In the genomic region with DNA sequence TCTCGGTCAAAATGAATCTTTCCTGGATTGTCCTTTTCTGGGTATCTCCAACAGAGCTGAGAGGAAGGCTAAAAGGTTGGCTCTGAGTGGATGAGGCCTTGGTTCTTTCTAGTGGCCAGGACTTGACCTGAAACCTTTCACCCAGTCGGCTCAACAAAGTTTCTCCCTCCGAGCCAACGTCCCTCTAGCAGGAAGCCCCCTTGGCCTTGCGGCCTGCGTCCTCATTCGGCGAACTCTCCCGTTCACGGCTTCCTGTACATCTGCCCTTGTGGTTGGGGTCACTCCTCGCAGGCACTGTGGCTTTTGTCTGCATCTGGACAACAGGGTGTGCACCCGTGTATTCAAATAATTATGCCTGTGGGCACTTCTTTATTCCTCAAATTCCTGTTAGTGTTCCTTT, we compare ENCODE assay signal across 33 cellular contexts. TPM values are rescaled to one million over a fixed set of nuclear protein-coding genes. Genes with fewer than 3 reads are reported as not detected.
DNase-seq lines count a peak whose midpoint lies in the region; ATAC-seq and TF ChIP-seq lines count a peak whose summit lies in the region.
"Had no signal": no experiment of that assay in that cellular context is flagged by ENCODE, and none has a peak within 500 bp of the region (broad histone marks: within the 10 kb centered on the region; RNA-seq: fewer than 3 reads in every experiment).

No MANE protein-coding gene starts in this region.

- H3K27me3 ChIP-seq in H7 (ENCODE audit: control insufficient read depth, insufficient read depth, low read length) (peaks cover 99% of the 10 kb centered on the region), neural progenitor cell (peaks cover 100% of the 10 kb centered on the region)

- no peaks in the 10 kb centered on the region for H3K9me3 ChIP-seq in neural progenitor cell (ENCODE audit: low read depth)
- H3K9me3 ChIP-seq: Peyer's patch, upper lobe of left lung had no signal

- peak overlapping the region in 1 of 5 experiments; percentile 28 for H3K27ac Mint-ChIP-seq in brain
- H3K27ac Mint-ChIP-seq in neural progenitor cell, result no peak overlapping the region
- H3K27ac Mint-ChIP-seq: activated CD4-positive, alpha-beta T cell treated with anti-CD3 and anti-CD28 coated beads, Interleukin-2, amount 10 ng/mL, durations not matched to agents 7 days and 5 days; stimulated activated memory B cell treated with anti-CD40 and anti-IgM and Interleukin-4, amounts not matched to agents 10 μg/mL and 1 μg/mL and 100 μg/mL, for 72 hours had no signal

- H3K36me3 ChIP-seq in H7 (replicated peaks; ENCODE audit: control insufficient read depth, insufficient read depth, low read length) (no peaks in the 10 kb centered on the region), neural progenitor cell (no peaks in the 10 kb centered on the region)
- H3K36me3 ChIP-seq: Peyer's patch, upper lobe of left lung had no signal

- no peak overlapping the region for H3K9ac ChIP-seq in neural progenitor cell
- H3K9ac ChIP-seq: KMS-11 had no signal

- no peak for ATAC-seq in HG03025 (IDR thresholded peaks at IDR 0.05; ENCODE audit: low FRiP score, unreplicated experiment)
- no peak for ATAC-seq in GM21447 (IDR thresholded peaks at IDR 0.05; ENCODE audit: unreplicated experiment)
- ATAC-seq: activated T-cell treated with anti-CD3 and anti-CD28 coated beads, Interleukin-2, amount 50 U/mL, for 4 hours; left cardiac atrium; naive thymus-derived CD8-positive, alpha-beta T cell; stimulated activated memory B cell treated with anti-CD40 and anti-IgM and Interleukin-4, amounts not matched to agents 10 μg/mL and 1 μg/mL and 100 μg/mL, for 72 hours had no signal

- H4K20me1 ChIP-seq in neural progenitor cell (ENCODE audit: low read depth), result peaks cover 81% of the 10 kb centered on the region

- no peak overlapping the region for H2AFZ ChIP-seq in neural progenitor cell (replicated peaks)

- peaks cover 90% of the 10 kb centered on the region for H3K27me3 Mint-ChIP-seq in brain
- peaks cover 82% of the 10 kb centered on the region for H3K27me3 Mint-ChIP-seq in neural progenitor cell (ENCODE audit: insufficient read depth, low read depth)

- peaks cover 75% of the 10 kb centered on the region for H3F3A ChIP-seq in neural progenitor cell (ENCODE audit: low read depth)

- H3K4me1 ChIP-seq in neural progenitor cell, result peaks cover 74% of the 10 kb centered on the region

- H3K27ac ChIP-seq in neural progenitor cell, result no peak overlapping the region
- H3K27ac ChIP-seq: KMS-11, Peyer's patch, skin epidermis, upper lobe of left lung, WERI-Rb-1 had no signal

- H3K4me3 Mint-ChIP-seq in brain (peak overlapping the region in 3 of 5 experiments; percentile 3 to 26 (median 8)), neural progenitor cell (peak overlapping the region; percentile 7)
- H3K4me3 Mint-ChIP-seq: activated CD4-positive, alpha-beta T cell treated with anti-CD3 and anti-CD28 coated beads, Interleukin-2, amount 10 ng/mL, durations not matched to agents 7 days and 5 days; activated T-cell treated with anti-CD3 and anti-CD28 coated beads, Interleukin-2, amount 50 U/mL, for 4 hours; stimulated activated memory B cell treated with anti-CD40 and anti-IgM and Interleukin-4, amounts not matched to agents 10 μg/mL and 1 μg/mL and 100 μg/mL, for 72 hours had no signal

- peaks cover 52% of the 10 kb centered on the region for H3K4me1 Mint-ChIP-seq in brain
- peaks cover 44% of the 10 kb centered on the region for H3K4me1 Mint-ChIP-seq in neural progenitor cell

- no peak overlapping the region for H3K4me3 ChIP-seq in H7 (ENCODE audit: insufficient read depth, low read depth, low read length)
- H3K4me3 ChIP-seq in neural progenitor cell, result peak overlapping the region; percentile 96
- H3K4me3 ChIP-seq: Peyer's patch, skin epidermis, upper lobe of left lung had no signal

- peak overlapping the region; percentile 99 for H3K4me2 ChIP-seq in neural progenitor cell
- H3K4me2 ChIP-seq: KMS-11 had no signal

- peak; percentile 57 for DNase-seq in GF-D8 (lab: John Stamatoyannopoulos, UW)
- DNase-seq in H7, result peak; percentile 51
- peak; percentile 48 for DNase-seq in neural progenitor cell (ENCODE audit: low spot score)
- no peak for DNase-seq in NCI-H1436 (lab: John Stamatoyannopoulos, UW)
- no peak for DNase-seq in NCI-H510A treated with DMSO at 0.1 percent for 48 hours (lab: John Stamatoyannopoulos, UW)
- DNase-seq: activated CD4-positive, alpha-beta T cell treated with anti-CD3 and anti-CD28 coated beads, Interleukin-2, amount 10 ng/mL, durations not matched to agents 7 days and 5 days; activated gamma-delta T cell treated with Interleukin-2 at 50 U/mL for 16 hours; activated T-cell treated with anti-CD3 and anti-CD28 coated beads, Interleukin-2, amount 50 U/mL, for 4 hours; EL; left cardiac atrium; MM.1S; naive thymus-derived CD8-positive, alpha-beta T cell; NCI-H1417 treated with DMSO at 0.1 percent for 48 hours; NCI-H2081 treated with DMSO at 0.1 percent for 48 hours; NCI-H2227 treated with DMSO at 0.1 percent for 48 hours; NCI-H82; Peyer's patch; substantia nigra; upper lobe of left lung; WERI-Rb-1 had no signal

- peaks cover 99% of the 10 kb centered on the region for H3K79me2 ChIP-seq in neural progenitor cell (ENCODE audit: low read depth)

- H3K9me3 Mint-ChIP-seq in brain (peaks cover 0 to 8% (median 0%) of the 10 kb centered on the region in 5 experiments), neural progenitor cell (peaks cover 8% of the 10 kb centered on the region)
- H3K9me3 Mint-ChIP-seq: activated CD4-positive, alpha-beta T cell treated with anti-CD3 and anti-CD28 coated beads, Interleukin-2, amount 10 ng/mL, durations not matched to agents 7 days and 5 days; activated T-cell treated with anti-CD3 and anti-CD28 coated beads, Interleukin-2, amount 50 U/mL, for 4 hours; naive thymus-derived CD8-positive, alpha-beta T cell; stimulated activated memory B cell treated with anti-CD40 and anti-IgM and Interleukin-4, amounts not matched to agents 10 μg/mL and 1 μg/mL and 100 μg/mL, for 72 hours had no signal

- no peak for TF ChIP-seq CTCF in brain (conservative IDR thresholded peaks at IDR 0.05)
- no peak for TF ChIP-seq CTCF in neural progenitor cell (IDR thresholded peaks at IDR 0.05)

- H3K36me3 Mint-ChIP-seq in brain (peaks cover 8% of the 10 kb centered on the region), neural progenitor cell (no peaks in the 10 kb centered on the region)
- H3K36me3 Mint-ChIP-seq: naive thymus-derived CD8-positive, alpha-beta T cell; stimulated activated memory B cell treated with anti-CD40 and anti-IgM and Interleukin-4, amounts not matched to agents 10 μg/mL and 1 μg/mL and 100 μg/mL, for 72 hours had no signal

RNA-seq across cellular contexts. Expression of gene SIX3, which starts 9.4 kb away (rescaled TPM):
- total RNA-seq in H7 (2014; rRNA removed; shearing (Covaris generic)), result 1.7 and 3.0 TPM in 2 replicates
- 30.9 TPM for polyA plus RNA-seq in brain (ENCODE audit: insufficient read depth, low read depth, low replicate concordance)
- 14.5 and 28.8 TPM in 2 replicates for total RNA-seq in neural progenitor cell (ENCODE audit: low replicate concordance)
- total RNA-seq: activated CD4-positive, alpha-beta T cell treated with anti-CD3 and anti-CD28 coated beads, Interleukin-2, amount 10 ng/mL, durations not matched to agents 7 days and 5 days; cerebellum; dermis microvascular lymphatic vessel endothelial cell; left cardiac atrium; lung microvascular endothelial cell; mononuclear cell; naive thymus-derived CD8-positive, alpha-beta T cell; omental fat pad; Peyer's patch; pulmonary artery endothelial cell; upper lobe of left lung had no signal
- polyA plus RNA-seq: BJ; naive thymus-derived CD8-positive, alpha-beta T cell had no signal

Comparison
In these comparisons a context has a peak if more than half of its experiments do, and no peak if none do; other contexts are left out.
1. DNase-seq: peak in GF-D8 (single experiment), H7 (single experiment) and neural progenitor cell (single experiment); none in NCI-H1436 (single experiment) and NCI-H510A treated with DMSO at 0.1 percent for 48 hours (single experiment).